ENCODE assay signal across 1 cellular context in the genomic region with DNA sequence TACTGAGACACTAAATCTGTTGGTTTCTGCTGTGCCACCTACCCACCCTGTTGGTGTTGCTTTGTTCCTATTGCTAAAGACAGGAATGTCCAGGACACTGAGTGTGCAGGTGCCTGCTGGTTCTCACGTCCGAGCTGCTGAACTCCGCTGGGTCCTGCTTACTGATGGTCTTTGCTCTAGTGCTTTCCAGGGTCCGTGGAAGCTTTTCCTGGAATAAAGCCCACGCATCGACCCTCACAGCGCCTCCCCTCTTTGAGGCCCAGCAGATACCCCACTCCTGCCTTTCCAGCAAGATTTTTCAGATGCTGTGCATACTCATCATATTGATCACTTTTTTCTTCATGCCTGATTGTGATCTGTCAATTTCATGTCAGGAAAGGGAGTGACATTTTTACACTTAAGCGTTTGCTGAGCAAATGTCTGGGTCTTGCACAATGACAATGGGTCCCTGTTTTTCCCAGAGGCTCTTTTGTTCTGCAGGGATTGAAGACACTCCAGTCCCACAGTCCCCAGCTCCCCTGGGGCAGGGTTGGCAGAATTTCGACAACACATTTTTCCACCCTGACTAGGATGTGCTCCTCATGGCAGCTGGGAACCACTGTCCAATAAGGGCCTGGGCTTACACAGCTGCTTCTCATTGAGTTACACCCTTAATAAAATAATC.
TF ChIP-seq lines count a peak whose summit lies in the region.

No MANE protein-coding gene starts in this region.

TF ChIP-seq in HepG2, 621 proteins besides CTCF, POLR2A, EP300 and RAD21 (continued from another document and continues in another):
- no peak for TF ChIP-seq KIAA2018 (CRISPR knock-in tag; IDR thresholded peaks at IDR 0.05; ENCODE audit: borderline replicate concordance)
- no peak for TF ChIP-seq ZZZ3 (CRISPR knock-in tag; IDR thresholded peaks at IDR 0.05; ENCODE audit: borderline replicate concordance)
- no peak for TF ChIP-seq HOXA5 (CRISPR knock-in tag; IDR thresholded peaks at IDR 0.05)
- TF ChIP-seq ZNF619 (CRISPR knock-in tag; IDR thresholded peaks at IDR 0.05): no peak
- TF ChIP-seq ZBTB7A (CRISPR knock-in tag; IDR thresholded peaks at IDR 0.05): peak; percentile 7; the same call in 1 of the 2 replicates
- TF ChIP-seq ZNF776 (CRISPR knock-in tag; IDR thresholded peaks at IDR 0.05): no peak
- no peak for TF ChIP-seq AKNA (CRISPR knock-in tag; IDR thresholded peaks at IDR 0.05; ENCODE audit: borderline replicate concordance)
- TF ChIP-seq, protein P1, sequence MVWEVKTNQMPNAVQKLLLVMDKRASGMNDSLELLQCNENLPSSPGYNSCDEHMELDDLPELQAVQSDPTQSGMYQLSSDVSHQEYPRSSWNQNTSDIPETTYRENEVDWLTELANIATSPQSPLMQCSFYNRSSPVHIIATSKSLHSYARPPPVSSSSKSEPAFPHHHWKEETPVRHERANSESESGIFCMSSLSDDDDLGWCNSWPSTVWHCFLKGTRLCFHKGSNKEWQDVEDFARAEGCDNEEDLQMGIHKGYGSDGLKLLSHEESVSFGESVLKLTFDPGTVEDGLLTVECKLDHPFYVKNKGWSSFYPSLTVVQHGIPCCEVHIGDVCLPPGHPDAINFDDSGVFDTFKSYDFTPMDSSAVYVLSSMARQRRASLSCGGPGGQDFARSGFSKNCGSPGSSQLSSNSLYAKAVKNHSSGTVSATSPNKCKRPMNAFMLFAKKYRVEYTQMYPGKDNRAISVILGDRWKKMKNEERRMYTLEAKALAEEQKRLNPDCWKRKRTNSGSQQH (CRISPR knock-in tag; IDR thresholded peaks at IDR 0.05; ENCODE audit: low read depth): no peak
- no peak for TF ChIP-seq ZUFSP (CRISPR knock-in tag; IDR thresholded peaks at IDR 0.05; ENCODE audit: borderline replicate concordance)
- TF ChIP-seq TSC22D2 (CRISPR knock-in tag; IDR thresholded peaks at IDR 0.05; ENCODE audit: borderline replicate concordance): no peak
- no peak for TF ChIP-seq ZSCAN9 (CRISPR knock-in tag; IDR thresholded peaks at IDR 0.05; ENCODE audit: borderline replicate concordance)
- TF ChIP-seq YY1 (IDR thresholded peaks at IDR 0.05; ENCODE audit: insufficient read depth, insufficient replicate concordance, low read depth, low read length): no peak
- TF ChIP-seq ZNF644 (CRISPR knock-in tag; IDR thresholded peaks at IDR 0.05; ENCODE audit: low read depth): no peak
- 0 out of 2 replicates have a peak, but pooled peaks have one; percentile 63 for TF ChIP-seq ZNF766 (CRISPR knock-in tag; IDR thresholded peaks at IDR 0.05; ENCODE audit: borderline replicate concordance)
- TF ChIP-seq NFYC (CRISPR knock-in tag; IDR thresholded peaks at IDR 0.05): 0 out of 2 replicates have a peak, but pooled peaks have one; percentile 20
- TF ChIP-seq AGO1 (IDR thresholded peaks at IDR 0.05; ENCODE audit: low read depth, low read length, poor library complexity, severe bottlenecking): no peak
- no peak for TF ChIP-seq KDM5B (CRISPR knock-in tag; IDR thresholded peaks at IDR 0.05; ENCODE audit: borderline replicate concordance)
- no peak for TF ChIP-seq CREB1 (IDR thresholded peaks at IDR 0.05)
- TF ChIP-seq CREB1 (CRISPR knock-in tag; IDR thresholded peaks at IDR 0.05): peak; percentile 47; the same call in 1 of the 2 replicates
- 0 out of 2 replicates have a peak, but pooled peaks have one; percentile 31 for TF ChIP-seq ZNF543 (CRISPR knock-in tag; IDR thresholded peaks at IDR 0.05)
- TF ChIP-seq ZNF503 (CRISPR knock-in tag; IDR thresholded peaks at IDR 0.05): peak; percentile 52; the same call in 1 of the 2 replicates
- TF ChIP-seq, protein P2, sequence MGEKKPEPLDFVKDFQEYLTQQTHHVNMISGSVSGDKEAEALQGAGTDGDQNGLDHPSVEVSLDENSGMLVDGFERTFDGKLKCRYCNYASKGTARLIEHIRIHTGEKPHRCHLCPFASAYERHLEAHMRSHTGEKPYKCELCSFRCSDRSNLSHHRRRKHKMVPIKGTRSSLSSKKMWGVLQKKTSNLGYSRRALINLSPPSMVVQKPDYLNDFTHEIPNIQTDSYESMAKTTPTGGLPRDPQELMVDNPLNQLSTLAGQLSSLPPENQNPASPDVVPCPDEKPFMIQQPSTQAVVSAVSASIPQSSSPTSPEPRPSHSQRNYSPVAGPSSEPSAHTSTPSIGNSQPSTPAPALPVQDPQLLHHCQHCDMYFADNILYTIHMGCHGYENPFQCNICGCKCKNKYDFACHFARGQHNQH (CRISPR knock-in tag; IDR thresholded peaks at IDR 0.05): no peak
- no peak for TF ChIP-seq PRDM10 (CRISPR knock-in tag; IDR thresholded peaks at IDR 0.05; ENCODE audit: low read depth)
- TF ChIP-seq YEATS2 (CRISPR knock-in tag; IDR thresholded peaks at IDR 0.05; ENCODE audit: borderline replicate concordance): no peak; the same call in 1 of the 2 replicates
